In the genomic region with DNA sequence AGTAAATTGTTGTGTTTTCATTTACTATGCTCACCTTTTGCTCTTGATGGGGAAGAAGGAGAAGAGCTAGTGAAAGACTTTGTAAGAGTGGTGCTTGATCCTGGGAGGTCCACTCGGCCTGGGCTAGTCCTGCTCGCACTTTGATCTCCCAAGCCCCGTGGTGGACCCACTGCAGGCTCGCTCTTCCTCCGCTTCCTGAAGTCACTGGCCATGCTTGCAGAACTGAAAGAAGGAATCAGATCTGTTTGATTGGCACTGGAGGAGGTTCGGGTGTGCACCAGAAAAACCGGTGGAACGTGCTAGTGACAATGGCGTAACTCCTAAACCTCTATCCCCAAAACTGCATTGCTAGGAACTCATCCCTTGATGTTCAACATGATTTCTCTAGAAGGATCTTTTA, we compare ENCODE assay signal across 28 cellular contexts.
"Had no signal": no experiment of that assay in that cellular context is flagged by ENCODE, and none has a peak within 500 bp of the region (broad histone marks: within the 10 kb centered on the region; RNA-seq: fewer than 3 reads in every experiment).

No MANE protein-coding gene starts in this region.

- H3K79me2 ChIP-seq: parathyroid adenoma had no signal

- H3K27ac ChIP-seq: neural progenitor cell, ovary, parathyroid adenoma, psoas muscle, right lobe of liver, sigmoid colon, stomach, thoracic aorta, thyroid gland, tibial nerve, upper lobe of right lung, uterus had no signal

- H2AFZ ChIP-seq: neural progenitor cell, parathyroid adenoma had no signal

- DNase-seq: naive B cell; naive thymus-derived CD8-positive, alpha-beta T cell; nephron progenitor cell; occipital lobe; ovary; psoas muscle; right cardiac atrium; right lobe of liver; sigmoid colon; small intestine; stimulated activated CD4-positive, alpha-beta T cell treated with anti-CD3 and anti-CD28 coated beads, Interleukin-15, amount 100 ng/mL, for 24 hours; stimulated activated CD4-positive, alpha-beta T cell treated with anti-CD3 and anti-CD28 coated beads, Interleukin-2, amount 100 ng/mL, for 24 hours; stimulated activated CD4-positive, alpha-beta T cell treated with anti-CD3 and anti-CD28 coated beads, Interleukin-2, amount 100 ng/mL, for 48 hours; stimulated activated CD4-positive, alpha-beta T cell treated with anti-CD3 and anti-CD28 coated beads, Interleukin-4, amount 100 ng/mL, for 24 hours; stimulated activated naive B cell treated with anti-CD40 and anti-IgM and Interleukin-4, amounts not matched to agents 10 μg/mL and 1 μg/mL and 100 μg/mL, for 72 hours; stimulated activated naive CD4-positive, alpha-beta T cell treated with Interleukin-2 at 50 U/mL for 16 hours; stomach; thyroid gland; trophoblast cell; upper lobe of right lung; uterus had no signal

- H3K9me3 ChIP-seq: ovary, psoas muscle, right lobe of liver, sigmoid colon, stomach, thoracic aorta, thyroid gland, tibial nerve, upper lobe of right lung, uterus had no signal

- H3K36me3 Mint-ChIP-seq: naive B cell; stimulated activated effector memory CD8-positive, alpha-beta T cell treated with anti-CD3 and anti-CD28 coated beads, Interleukin-12 subunit alpha, Interleukin-12 subunit beta, amount 100 ng/mL, for 72 hours; stimulated activated naive B cell treated with anti-CD40 and anti-IgM and Interleukin-4, amounts not matched to agents 10 μg/mL and 1 μg/mL and 100 μg/mL, for 72 hours had no signal

- H3K36me3 ChIP-seq: neural progenitor cell, ovary, upper lobe of right lung, uterus had no signal

- H3K9me3 Mint-ChIP-seq: naive thymus-derived CD8-positive, alpha-beta T cell; neural progenitor cell; stimulated activated effector memory CD8-positive, alpha-beta T cell treated with anti-CD3 and anti-CD28 coated beads, Interleukin-12 subunit alpha, Interleukin-12 subunit beta, amount 100 ng/mL, for 72 hours; stimulated activated naive B cell treated with anti-CD40 and anti-IgM and Interleukin-4, amounts not matched to agents 10 μg/mL and 1 μg/mL and 100 μg/mL, for 72 hours; stimulated activated naive CD8-positive, alpha-beta T cell treated with anti-CD3 and anti-CD28 coated beads, Interleukin-15, Interleukin-2, amounts not matched to agents 100 ng/mL and 50 ng/mL, for 24 hours had no signal

- H3K4me1 Mint-ChIP-seq: naive B cell; naive thymus-derived CD8-positive, alpha-beta T cell; nephron progenitor cell; neural progenitor cell; stimulated activated effector memory CD8-positive, alpha-beta T cell treated with anti-CD3 and anti-CD28 coated beads, Interleukin-12 subunit alpha, Interleukin-12 subunit beta, amount 100 ng/mL, for 72 hours; stimulated activated naive B cell treated with anti-CD40 and anti-IgM and Interleukin-4, amounts not matched to agents 10 μg/mL and 1 μg/mL and 100 μg/mL, for 72 hours had no signal

- H3K4me2 ChIP-seq: neural progenitor cell had no signal

- H3K27ac Mint-ChIP-seq: naive B cell; naive thymus-derived CD8-positive, alpha-beta T cell; nephron progenitor cell; neural progenitor cell; progenitor cell of endocrine pancreas; stimulated activated effector memory CD8-positive, alpha-beta T cell treated with anti-CD3 and anti-CD28 coated beads, Interleukin-12 subunit alpha, Interleukin-12 subunit beta, amount 100 ng/mL, for 72 hours; stimulated activated naive B cell treated with anti-CD40 and anti-IgM and Interleukin-4, amounts not matched to agents 10 μg/mL and 1 μg/mL and 100 μg/mL, for 72 hours; stimulated activated naive CD8-positive, alpha-beta T cell treated with anti-CD3 and anti-CD28 coated beads, Interleukin-15, Interleukin-2, amounts not matched to agents 100 ng/mL and 50 ng/mL, for 24 hours had no signal

- H3K4me3 ChIP-seq: neural progenitor cell, ovary, psoas muscle, right lobe of liver, sigmoid colon, stomach, thoracic aorta, thyroid gland, tibial nerve, upper lobe of right lung, uterus had no signal

- H3K4me1 ChIP-seq: neural progenitor cell, parathyroid adenoma, psoas muscle, right lobe of liver, sigmoid colon, thyroid gland, tibial nerve, upper lobe of right lung, uterus had no signal

- H3K27me3 Mint-ChIP-seq: progenitor cell of endocrine pancreas had no signal

- H3K27me3 ChIP-seq: neural progenitor cell, ovary, right lobe of liver, sigmoid colon, stomach, thyroid gland, tibial nerve, upper lobe of right lung, uterus had no signal

- H3K4me3 Mint-ChIP-seq: naive B cell; naive thymus-derived CD8-positive, alpha-beta T cell; nephron progenitor cell; neural progenitor cell; stimulated activated effector memory CD8-positive, alpha-beta T cell treated with anti-CD3 and anti-CD28 coated beads, Interleukin-12 subunit alpha, Interleukin-12 subunit beta, amount 100 ng/mL, for 72 hours; stimulated activated naive B cell treated with anti-CD40 and anti-IgM and Interleukin-4, amounts not matched to agents 10 μg/mL and 1 μg/mL and 100 μg/mL, for 72 hours; stimulated activated naive CD8-positive, alpha-beta T cell treated with anti-CD3 and anti-CD28 coated beads, Interleukin-15, Interleukin-2, amounts not matched to agents 100 ng/mL and 50 ng/mL, for 24 hours had no signal

- ATAC-seq: naive thymus-derived CD8-positive, alpha-beta T cell; psoas muscle; right cardiac atrium; stimulated activated effector memory CD8-positive, alpha-beta T cell treated with anti-CD3 and anti-CD28 coated beads, Interleukin-12 subunit alpha, Interleukin-12 subunit beta, amount 100 ng/mL, for 72 hours; stimulated activated naive B cell treated with anti-CD40 and anti-IgM and Interleukin-4, amounts not matched to agents 10 μg/mL and 1 μg/mL and 100 μg/mL, for 72 hours; upper lobe of right lung had no signal
